ENCODE assay signal across 17 cellular contexts in the genomic region with DNA sequence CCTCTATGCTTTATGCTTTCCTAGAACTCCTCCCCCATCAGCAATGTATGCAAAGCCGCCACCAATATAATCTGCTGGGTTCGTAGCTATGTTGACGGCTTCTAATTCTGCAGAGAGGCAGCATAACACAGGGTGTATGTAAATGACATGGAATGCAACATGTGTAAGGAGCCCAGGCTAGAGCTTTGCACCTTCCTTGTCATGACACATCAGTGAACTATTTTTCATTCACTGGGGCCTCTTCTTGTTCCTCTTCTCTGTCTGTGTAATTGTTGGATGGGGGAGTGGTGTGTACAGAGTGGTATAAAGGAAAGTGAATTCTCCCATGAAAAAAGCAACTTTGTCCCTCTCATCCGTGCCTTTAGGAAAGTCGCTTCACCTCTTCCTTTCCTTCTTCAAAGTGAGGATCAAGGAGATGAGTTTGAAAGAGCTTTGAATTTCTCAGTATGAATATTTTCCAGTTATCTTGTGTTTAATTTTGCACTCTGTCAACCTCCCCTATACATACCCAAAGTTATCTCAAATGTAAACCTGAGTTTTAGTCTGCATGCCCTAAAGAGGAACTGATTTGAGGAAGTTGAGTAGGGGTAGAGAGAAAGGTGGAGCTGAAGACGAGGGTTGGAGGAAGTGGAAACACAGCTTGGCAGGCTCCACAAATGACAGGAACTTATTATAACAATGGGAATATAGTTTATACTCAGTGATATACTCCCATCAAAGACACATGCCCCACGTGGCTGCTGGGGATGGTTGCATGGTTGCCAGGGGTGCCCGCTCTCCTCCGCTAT.
DNase-seq lines count a peak whose midpoint lies in the region; ATAC-seq, FAIRE-seq and TF ChIP-seq lines count a peak whose summit lies in the region.
"Had no signal": no experiment of that assay in that cellular context is flagged by ENCODE, and none has a peak within 500 bp of the region (broad histone marks: within the 10 kb centered on the region; RNA-seq: fewer than 3 reads in every experiment).

No MANE protein-coding gene starts in this region.

- no peak for TF ChIP-seq POLR2A in GM12892 (IDR thresholded peaks at IDR 0.05; ENCODE audit: low read depth, low read length)

- H3K27me3 ChIP-seq in GM06990 (replicated peaks; ENCODE audit: control insufficient read depth, insufficient read depth, low read length): no peaks in the 10 kb centered on the region; the same call in 1 of the 2 replicates
- H3K27me3 ChIP-seq: body of pancreas had no signal

- ATAC-seq in activated B cell treated with CpG ODN at 0.5 μM for 24 hours (ENCODE audit: low read depth) (peak; percentile 91), HG02973 (IDR thresholded peaks at IDR 0.05; ENCODE audit: unreplicated experiment) (no peak), HG03025 (IDR thresholded peaks at IDR 0.05; ENCODE audit: low FRiP score, unreplicated experiment) (no peak)
- ATAC-seq: body of pancreas, WTC11 had no signal

- H3K27me3 Mint-ChIP-seq in activated B cell treated with CpG ODN at 0.5 μM for 24 hours: no peaks in the 10 kb centered on the region

- H3K4me3 Mint-ChIP-seq in activated B cell treated with CpG ODN at 0.5 μM for 24 hours: peak overlapping the region; percentile 36
- H3K4me3 Mint-ChIP-seq: dendritic cell treated with granulocyte-macrophage colony-stimulating factor and Interleukin-4, amounts not matched to agents 40 ng/mL and 50 ng/mL, for 4 days; WTC11 had no signal

- peak overlapping the region; percentile 73 for H3K27ac Mint-ChIP-seq in activated B cell treated with CpG ODN at 0.5 μM for 24 hours
- H3K27ac Mint-ChIP-seq: dendritic cell treated with granulocyte-macrophage colony-stimulating factor and Interleukin-4, amounts not matched to agents 40 ng/mL and 50 ng/mL, for 4 days; WTC11 had no signal

- intact Hi-C loops in activated B cell treated with CpG ODN at 0.5 μM for 24 hours (cut with micrococcal nuclease): loop anchor here (5.0 kb wide), 1 partner anchor 475 kb away; no protein-coding TSS in a partner anchor

- no peak for TF ChIP-seq CTCF in GM06990 (IDR thresholded peaks at IDR 0.05; ENCODE audit: insufficient read depth, low read length, poor library complexity, severe bottlenecking)
- no peak for TF ChIP-seq CTCF in activated B cell treated with CpG ODN at 0.5 μM for 24 hours (IDR thresholded peaks at IDR 0.05)

- H3K9me3 Mint-ChIP-seq in activated B cell treated with CpG ODN at 0.5 μM for 24 hours: peaks cover 3% of the 10 kb centered on the region
- H3K9me3 Mint-ChIP-seq: dendritic cell treated with granulocyte-macrophage colony-stimulating factor and Interleukin-4, amounts not matched to agents 40 ng/mL and 50 ng/mL, for 4 days had no signal

- H3K4me1 Mint-ChIP-seq in activated B cell treated with CpG ODN at 0.5 μM for 24 hours: peaks cover 79% of the 10 kb centered on the region

- FAIRE-seq in GM12892 (lab: Jason Lieb, UNC): no peak
- FAIRE-seq: HTR-8/SVneo had no signal

- POLR2A ChIA-PET in activated B cell treated with CpG ODN at 0.5 μM for 24 hours (lab: Charles Lee): interaction anchor here (0.5 to 1.2 kb wide), 2 partner anchors 10 to 123 kb away, joined by 3 to 13 read pairs; no protein-coding TSS in a partner anchor

- DNase-seq in GM06990 (ENCODE audit: extremely low read depth, insufficient read length) (peak; percentile 10), NCI-H226 (peak; percentile 5), activated B cell treated with CpG ODN at 0.5 μM for 24 hours (no peak), pons (ENCODE audit: low spot score) (peak; percentile 59), GM12892 (ENCODE audit: insufficient read length) (no peak), GM19238 (ENCODE audit: insufficient read length, low spot score) (no peak)
- DNase-seq: activated effector memory CD4-positive, alpha-beta T cell treated with anti-CD3 and anti-CD28 coated beads, Interleukin-2, amount 50 U/mL, for 16 hours; body of pancreas; esophagus squamous epithelium; NCI-H1092; NCI-H2171 treated with DMSO at 0.1 percent for 48 hours; NK-92 treated with Interleukin-12 subunit alpha and Interleukin-12 subunit beta, amount 100 ng/mL, for 24 hours had no signal

- CTCF ChIA-PET in activated B cell treated with CpG ODN at 0.5 μM for 24 hours (lab: Charles Lee): interaction anchor here (0.6 to 1.2 kb wide), 3 partner anchors 11 to 536 kb away, joined by 3 to 4 read pairs (median 3); no protein-coding TSS in a partner anchor

- H3K4me3 ChIP-seq in GM06990 (replicated peaks; ENCODE audit: low read depth, low read length): no peak overlapping the region
- H3K4me3 ChIP-seq: body of pancreas, esophagus squamous epithelium had no signal

- H3K36me3 ChIP-seq in GM06990 (ENCODE audit: control insufficient read depth, insufficient read depth, low read length): no peaks in the 10 kb centered on the region
- H3K36me3 ChIP-seq: esophagus squamous epithelium had no signal

- no peaks in the 10 kb centered on the region for H3K36me3 Mint-ChIP-seq in activated B cell treated with CpG ODN at 0.5 μM for 24 hours (ENCODE audit: low read depth)

Comparison
In these comparisons a context has a peak if more than half of its experiments do, and no peak if none do; other contexts are left out.
1. DNase-seq: peak in GM06990 (single experiment), NCI-H226 (single experiment) and pons (single experiment); none in activated B cell treated with CpG ODN at 0.5 μM for 24 hours (single experiment), GM12892 (single experiment) and GM19238 (single experiment).